1 cellular context compared by ENCODE assay signal in the genomic region with DNA sequence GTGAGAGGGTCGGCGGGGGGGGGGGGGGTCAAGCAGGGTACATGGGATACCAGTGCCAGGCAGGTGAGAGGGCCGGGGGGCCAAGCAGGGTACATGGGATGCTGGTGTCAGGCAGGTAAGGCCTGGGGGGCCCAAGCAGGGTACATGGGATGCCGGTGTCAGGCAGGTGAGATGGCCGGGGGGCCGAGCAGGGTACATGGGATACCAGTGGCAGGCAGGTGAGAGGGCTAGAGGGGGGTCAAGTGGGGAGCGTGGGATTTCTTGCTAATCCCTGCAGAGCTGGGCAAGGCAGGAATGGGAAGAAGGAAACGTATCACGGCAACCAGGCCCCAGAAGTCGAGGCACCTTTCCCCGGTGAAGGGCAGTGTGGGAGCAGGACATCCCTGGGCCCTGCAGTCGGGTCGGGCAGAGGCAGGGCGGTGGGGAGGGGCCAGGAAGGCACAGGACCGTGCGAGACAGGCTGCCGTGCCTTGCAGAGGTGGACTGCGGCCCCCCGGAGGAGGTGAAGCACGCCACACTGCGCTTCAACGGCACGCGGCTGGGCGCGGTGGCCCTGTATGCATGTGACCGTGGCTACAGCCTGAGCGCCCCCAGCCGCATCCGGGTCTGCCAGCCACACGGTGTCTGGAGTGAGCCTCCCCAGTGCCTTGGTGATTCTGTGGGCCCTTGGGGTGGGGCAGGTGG.
TF ChIP-seq lines count a peak whose summit lies in the region.

No MANE protein-coding gene starts in this region.

TF ChIP-seq in HepG2, 621 proteins besides CTCF, POLR2A, EP300 and RAD21:
- TF ChIP-seq GMEB2 (CRISPR knock-in tag; IDR thresholded peaks at IDR 0.05; ENCODE audit: low read depth), result no peak
- TF ChIP-seq ATAD3A (CRISPR knock-in tag; IDR thresholded peaks at IDR 0.05), result no peak
- no peak for TF ChIP-seq CCDC6 (CRISPR knock-in tag; IDR thresholded peaks at IDR 0.05)
- no peak for TF ChIP-seq ZNF7 (CRISPR knock-in tag; IDR thresholded peaks at IDR 0.05)
- TF ChIP-seq ZNF691 (CRISPR knock-in tag; IDR thresholded peaks at IDR 0.05; ENCODE audit: borderline replicate concordance, low read depth), result no peak
- no peak for TF ChIP-seq STAG1 (CRISPR knock-in tag; IDR thresholded peaks at IDR 0.05)
- TF ChIP-seq RARG (CRISPR knock-in tag; IDR thresholded peaks at IDR 0.05; ENCODE audit: low read depth), result no peak
- no peak for TF ChIP-seq IRX3 (CRISPR knock-in tag; IDR thresholded peaks at IDR 0.05; ENCODE audit: borderline replicate concordance, low read depth)
- TF ChIP-seq ZBTB8A (CRISPR knock-in tag; IDR thresholded peaks at IDR 0.05; ENCODE audit: borderline replicate concordance, low read depth), result no peak
- TF ChIP-seq ZNF292 (CRISPR knock-in tag; IDR thresholded peaks at IDR 0.05; ENCODE audit: borderline replicate concordance, low read depth), result no peak
- TF ChIP-seq SP140L (CRISPR knock-in tag; IDR thresholded peaks at IDR 0.05; ENCODE audit: borderline replicate concordance), result no peak
- TF ChIP-seq ZNF577 (CRISPR knock-in tag; IDR thresholded peaks at IDR 0.05; ENCODE audit: borderline replicate concordance, low read depth), result no peak
- no peak for TF ChIP-seq NR3C1 (CRISPR knock-in tag; IDR thresholded peaks at IDR 0.05)
- no peak for TF ChIP-seq NFIB (CRISPR knock-in tag; IDR thresholded peaks at IDR 0.05; ENCODE audit: borderline replicate concordance)
- no peak for TF ChIP-seq ZNF740 (CRISPR knock-in tag; IDR thresholded peaks at IDR 0.05)
- no peak for TF ChIP-seq SP2 (CRISPR knock-in tag; IDR thresholded peaks at IDR 0.05)
- TF ChIP-seq ZNF326 (CRISPR knock-in tag; IDR thresholded peaks at IDR 0.05; ENCODE audit: borderline replicate concordance), result no peak
